ENCODE assay signal across 12 cellular contexts in the genomic region with DNA sequence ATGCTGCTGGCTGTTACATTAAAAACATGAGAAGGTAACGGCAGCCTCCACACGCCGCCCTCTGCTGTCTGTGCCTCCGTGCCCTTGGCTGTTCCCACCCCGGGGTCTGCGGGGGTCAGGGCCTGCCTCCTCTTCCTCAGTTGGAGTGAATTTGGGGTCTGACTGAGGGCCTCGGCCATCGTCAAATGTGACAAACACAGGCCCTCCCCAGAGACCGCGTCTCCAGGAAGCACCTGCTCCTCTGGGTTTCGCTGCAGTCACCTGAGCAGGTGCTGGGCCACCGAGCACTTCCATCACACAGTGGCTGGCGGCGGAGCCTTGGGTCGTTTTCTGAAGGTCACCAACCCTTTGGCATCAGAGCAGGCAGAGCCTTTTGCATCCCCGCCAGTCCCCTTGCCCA.
DNase-seq lines count a peak whose midpoint lies in the region; ATAC-seq and TF ChIP-seq lines count a peak whose summit lies in the region.
"Had no signal": no experiment of that assay in that cellular context is flagged by ENCODE, and none has a peak within 500 bp of the region (broad histone marks: within the 10 kb centered on the region; RNA-seq: fewer than 3 reads in every experiment).

No MANE protein-coding gene starts in this region.

- no peaks in the 10 kb centered on the region for H3K27me3 ChIP-seq in SJCRH30

- no peak overlapping the region for H3K4me3 ChIP-seq in SJCRH30

- no peaks in the 10 kb centered on the region for H3K36me3 ChIP-seq in SJCRH30

- no peaks in the 10 kb centered on the region for H3K36me3 Mint-ChIP-seq in HFFc6 (ENCODE audit: low read depth)

- peaks cover 3% of the 10 kb centered on the region; the same call in 1 of the 2 replicates for H3K9me3 Mint-ChIP-seq in HFFc6

- H3K4me1 ChIP-seq in SJCRH30 = peaks cover 8% of the 10 kb centered on the region; the same call in 1 of the 2 replicates

- no peak overlapping the region for H3K4me3 Mint-ChIP-seq in HFFc6

- no peaks in the 10 kb centered on the region for H3K27me3 Mint-ChIP-seq in HFFc6 (ENCODE audit: insufficient read depth)

- peak; percentile 12 for DNase-seq in DMS153 treated with DMSO at 0.1 percent for 48 hours (lab: John Stamatoyannopoulos, UW; ENCODE audit: unreplicated experiment)
- DNase-seq in GM19240 (ENCODE audit: insufficient read length, low spot score) = peak; percentile 46
- no peak for DNase-seq in SJCRH30
- DNase-seq in NCI-H2196 treated with DMSO at 0.1 percent for 48 hours (lab: John Stamatoyannopoulos, UW; ENCODE audit: unreplicated experiment) = no peak
- DNase-seq in OCI-M1 (lab: John Stamatoyannopoulos, UW) = no peak
- DNase-seq in ecto neural progenitor cell (ENCODE audit: low spot score) = no peak
- no peak for DNase-seq in HFFc6
- DNase-seq: erythroblast, NCI-H2081 treated with DMSO at 0.1 percent for 48 hours had no signal

- no peak for TF ChIP-seq CTCF in HFFc6 (IDR thresholded peaks at IDR 0.05)

- no peak overlapping the region for H3K27ac Mint-ChIP-seq in HFFc6

- H3K9me3 ChIP-seq in SJCRH30 (replicated peaks) = no peaks in the 10 kb centered on the region

- H3K27ac ChIP-seq in SJCRH30 = peak overlapping the region; percentile 81; the same call in 1 of the 2 replicates

- ATAC-seq in HG03045 (IDR thresholded peaks at IDR 0.05; ENCODE audit: unreplicated experiment) = peak; percentile 48
- ATAC-seq: HCT116, Right ventricle myocardium inferior had no signal

- no peaks in the 10 kb centered on the region for H3K4me1 Mint-ChIP-seq in HFFc6 (ENCODE audit: low read depth)

Comparison
In these comparisons a context has a peak if more than half of its experiments do, and no peak if none do; other contexts are left out.
1. DNase-seq: peak in DMS153 treated with DMSO at 0.1 percent for 48 hours (single experiment) and GM19240 (single experiment); none in SJCRH30 (0 of 2), NCI-H2196 treated with DMSO at 0.1 percent for 48 hours (single experiment), OCI-M1 (single experiment), ecto neural progenitor cell (single experiment) and HFFc6 (single experiment).